In genomic region chr10:57657164-57657765, GRCh38 we compare ENCODE assay signal across 8 cellular contexts.
DNase-seq lines count a peak whose midpoint lies in the region; ATAC-seq and TF ChIP-seq lines count a peak whose summit lies in the region.

No MANE protein-coding gene starts in this region.

- H3K9me3 ChIP-seq in Peyer's patch (no peaks in the 10 kb centered on the region), vagina (no peaks in the 10 kb centered on the region)

- H3K36me3 ChIP-seq in Peyer's patch (no peaks in the 10 kb centered on the region), vagina (no peaks in the 10 kb centered on the region)

- no peak overlapping the region for H3K4me3 Mint-ChIP-seq in activated naive CD4-positive, alpha-beta T cell treated with anti-CD3 and anti-CD28 coated beads for 36 hours

- H3K36me3 Mint-ChIP-seq in activated naive CD4-positive, alpha-beta T cell treated with anti-CD3 and anti-CD28 coated beads for 36 hours (ENCODE audit: low read depth), result no peaks in the 10 kb centered on the region

- peak; percentile 89 for ATAC-seq in GM21576 (IDR thresholded peaks at IDR 0.05; ENCODE audit: unreplicated experiment)

- no peak overlapping the region for H3K27ac Mint-ChIP-seq in activated naive CD4-positive, alpha-beta T cell treated with anti-CD3 and anti-CD28 coated beads for 36 hours

- H3K27me3 ChIP-seq in Peyer's patch (no peaks in the 10 kb centered on the region), vagina (no peaks in the 10 kb centered on the region)

- no peaks in the 10 kb centered on the region for H3K9me3 Mint-ChIP-seq in activated naive CD4-positive, alpha-beta T cell treated with anti-CD3 and anti-CD28 coated beads for 36 hours

- no peaks in the 10 kb centered on the region for H3K27me3 Mint-ChIP-seq in activated naive CD4-positive, alpha-beta T cell treated with anti-CD3 and anti-CD28 coated beads for 36 hours (ENCODE audit: low read depth)

- intact Hi-C loops in activated naive CD4-positive, alpha-beta T cell treated with anti-CD3 and anti-CD28 coated beads for 36 hours (cut with micrococcal nuclease), result loop anchor here (1.0 to 5.0 kb wide), 2 partner anchors 75 to 318 kb away; no protein-coding TSS in a partner anchor
- intact Hi-C loops in vagina (cut with DNase I), result no loop called here

- peak in 4 of 6 experiments; percentile 59 to 85 (median 76) for TF ChIP-seq CTCF in Peyer's patch (IDR thresholded peaks at IDR 0.05)
- TF ChIP-seq CTCF in vagina (IDR thresholded peaks at IDR 0.05), result peak in 2 of 3 experiments; percentile 11 to 19

- no peaks in the 10 kb centered on the region for H3K4me1 ChIP-seq in Peyer's patch
- no peaks in the 10 kb centered on the region for H3K4me1 ChIP-seq in vagina

- TF ChIP-seq POLR2A in Peyer's patch (IDR thresholded peaks at IDR 0.05), result no peak
- no peak for TF ChIP-seq POLR2A in vagina (IDR thresholded peaks at IDR 0.05)

- H3K4me1 Mint-ChIP-seq in activated naive CD4-positive, alpha-beta T cell treated with anti-CD3 and anti-CD28 coated beads for 36 hours (ENCODE audit: low read depth), result no peaks in the 10 kb centered on the region

- no peak overlapping the region for H3K4me3 ChIP-seq in Peyer's patch
- H3K4me3 ChIP-seq in vagina, result no peak overlapping the region

- H3K27ac ChIP-seq in Peyer's patch (no peak overlapping the region), vagina (no peak overlapping the region)

- CTCF ChIA-PET in activated naive CD4-positive, alpha-beta T cell treated with anti-CD3 and anti-CD28 coated beads for 36 hours (lab: Charles Lee), result interaction anchor here (0.5 to 1.4 kb wide), 9 partner anchors 9 to 667 kb away, joined by 3 to 6 read pairs (median 3); no protein-coding TSS in a partner anchor

- DNase-seq in activated naive CD4-positive, alpha-beta T cell treated with anti-CD3 and anti-CD28 coated beads for 36 hours, result peak; percentile 47
- DNase-seq in activated naive CD4-positive, alpha-beta T cell treated with anti-CD3 and anti-CD28 coated beads, Interleukin-2, amount 50 U/mL, for 16 hours, result no peak
- peak; percentile 35 for DNase-seq in HPDE6-E6E7 (ENCODE audit: extremely low spot score)
- DNase-seq in Peyer's patch, result peak in 2 of 3 donors; percentile 45 to 70
- DNase-seq in dedifferentiated amniotic fluid mesenchymal stem cell (ENCODE audit: extremely low spot score), result peak; percentile 52
- DNase-seq in medulla oblongata (ENCODE audit: extremely low spot score), result peak; percentile 69
- no peak for DNase-seq in vagina (ENCODE audit: extremely low spot score in 2 of 2)

Comparison
In these comparisons a context has a peak if more than half of its experiments do, and no peak if none do; other contexts are left out.
1. DNase-seq: peak in activated naive CD4-positive, alpha-beta T cell treated with anti-CD3 and anti-CD28 coated beads for 36 hours (single experiment), HPDE6-E6E7 (single experiment), Peyer's patch (2 of 3), dedifferentiated amniotic fluid mesenchymal stem cell (single experiment) and medulla oblongata (single experiment); none in activated naive CD4-positive, alpha-beta T cell treated with anti-CD3 and anti-CD28 coated beads, Interleukin-2, amount 50 U/mL, for 16 hours (single experiment) and vagina (0 of 2).